In genomic region chr22:30270841-30271240, GRCh38 we compare ENCODE assay signal across 10 cellular contexts. TPM values are rescaled to one million over a fixed set of nuclear protein-coding genes. Genes with fewer than 3 reads are reported as not detected.
DNase-seq lines count a peak whose midpoint lies in the region; ATAC-seq lines count a peak whose summit lies in the region.
"Had no signal": no experiment of that assay in that cellular context is flagged by ENCODE, and none has a peak within 500 bp of the region (broad histone marks: within the 10 kb centered on the region; RNA-seq: fewer than 3 reads in every experiment).

No MANE protein-coding gene starts in this region.

- no peak for ATAC-seq in natural killer cell treated with Interleukin-12 subunit alpha and Interleukin-12 subunit beta and Interleukin-15 and Interleukin-18, amount 100 ng/mL, for 72 hours
- ATAC-seq in HG02840 (IDR thresholded peaks at IDR 0.05; ENCODE audit: low FRiP score, unreplicated experiment) (no peak), GM19351 (IDR thresholded peaks at IDR 0.05; ENCODE audit: unreplicated experiment) (no peak)

- no peaks in the 10 kb centered on the region for H3K36me3 ChIP-seq in BLaER1
- H3K36me3 ChIP-seq: BE2C had no signal

- H3K4me1 Mint-ChIP-seq in natural killer cell treated with Interleukin-12 subunit alpha and Interleukin-12 subunit beta and Interleukin-15 and Interleukin-18, amount 100 ng/mL, for 72 hours (ENCODE audit: low read depth in 2 of 2) = peaks cover 32 to 38% of the 10 kb centered on the region in 2 donors
- H3K4me1 Mint-ChIP-seq in immature natural killer cell = peaks cover 30 to 43% of the 10 kb centered on the region in 2 donors

- H3K9ac ChIP-seq in BLaER1 = peak overlapping the region; percentile 17; the same call in 1 of the 2 replicates

- no peaks in the 10 kb centered on the region for H4K20me1 ChIP-seq in BLaER1

- no peaks in the 10 kb centered on the region for H3K27me3 ChIP-seq in BLaER1
- H3K27me3 ChIP-seq: BE2C had no signal

- H3K4me1 ChIP-seq in BLaER1 = peaks cover 84% of the 10 kb centered on the region
- H3K4me1 ChIP-seq: BE2C had no signal

- H3K4me2 ChIP-seq in BLaER1 = peak overlapping the region; percentile 51

- H3K36me3 Mint-ChIP-seq in natural killer cell treated with Interleukin-12 subunit alpha and Interleukin-12 subunit beta and Interleukin-15 and Interleukin-18, amount 100 ng/mL, for 72 hours = no peaks in the 10 kb centered on the region
- peaks cover 0 to 3% (median 0%) of the 10 kb centered on the region in 3 donors for H3K36me3 Mint-ChIP-seq in immature natural killer cell

- DNase-seq in RPMI7951 (ENCODE audit: low read depth) (peak; percentile 82), fibroblast of peridontal ligament (ENCODE audit: extremely low read depth) (peak; percentile 70), immature natural killer cell (no peak), NCI-H774 (lab: John Stamatoyannopoulos, UW) (no peak)
- no peak for DNase-seq in natural killer cell treated with Interleukin-12 subunit alpha and Interleukin-12 subunit beta and Interleukin-15 and Interleukin-18, amount 100 ng/mL, for 72 hours (ENCODE audit: low spot score)
- DNase-seq: BE2C, occipital lobe had no signal

- H3K4me3 Mint-ChIP-seq in natural killer cell treated with Interleukin-12 subunit alpha and Interleukin-12 subunit beta and Interleukin-15 and Interleukin-18, amount 100 ng/mL, for 72 hours = peak overlapping the region; percentile 11
- H3K4me3 Mint-ChIP-seq in immature natural killer cell = no peak overlapping the region

- peak overlapping the region; percentile 33 to 41 for H3K27ac Mint-ChIP-seq in natural killer cell treated with Interleukin-12 subunit alpha and Interleukin-12 subunit beta and Interleukin-15 and Interleukin-18, amount 100 ng/mL, for 72 hours
- H3K27ac Mint-ChIP-seq in immature natural killer cell = peak overlapping the region in 2 of 6 donors; percentile 46 to 48

- no peak overlapping the region for H3K4me3 ChIP-seq in BLaER1

- peaks cover 0 to 7% of the 10 kb centered on the region in 2 donors for H3K27me3 Mint-ChIP-seq in natural killer cell treated with Interleukin-12 subunit alpha and Interleukin-12 subunit beta and Interleukin-15 and Interleukin-18, amount 100 ng/mL, for 72 hours
- peaks cover 9 to 14% (median 11%) of the 10 kb centered on the region in 3 donors for H3K27me3 Mint-ChIP-seq in immature natural killer cell (ENCODE audit: low read depth in 3 of 3)

- H3K9me3 ChIP-seq in BLaER1 = no peaks in the 10 kb centered on the region
- H3K9me3 ChIP-seq: BE2C had no signal

- no peaks in the 10 kb centered on the region for H3K9me3 Mint-ChIP-seq in natural killer cell treated with Interleukin-12 subunit alpha and Interleukin-12 subunit beta and Interleukin-15 and Interleukin-18, amount 100 ng/mL, for 72 hours
- no peaks in the 10 kb centered on the region for H3K9me3 Mint-ChIP-seq in immature natural killer cell

- H3K27ac ChIP-seq in BLaER1 = peak overlapping the region; percentile 25; the same call in 1 of the 2 replicates

RNA-seq across cellular contexts. Expression of gene OSM, which starts 4.2 kb away (rescaled TPM):
- total RNA-seq in RPMI7951 (2014; rRNA removed; shearing (Covaris generic)) = not detected in 2 replicates
- 10 to 100 TPM; 15.5 to 38.7 TPM for total RNA-seq in natural killer cell treated with Interleukin-12 subunit alpha and Interleukin-12 subunit beta and Interleukin-15 and Interleukin-18, amount 100 ng/mL, for 72 hours
- polyA plus RNA-seq in immature natural killer cell = 10 to 100 TPM in 2 of 3 donors, 1 to 10 TPM in 1; 7.5 to 22.3 (median 16.6) TPM

RNA-seq across cellular contexts. Expression of gene CASTOR1, which starts 18.5 kb away (rescaled TPM):
- total RNA-seq in RPMI7951 (2014; rRNA removed; shearing (Covaris generic)) = 9.6 and 16.6 TPM in 2 replicates
- total RNA-seq in natural killer cell treated with Interleukin-12 subunit alpha and Interleukin-12 subunit beta and Interleukin-15 and Interleukin-18, amount 100 ng/mL, for 72 hours = 1 to 10 TPM; 4.0 to 4.4 TPM
- polyA plus RNA-seq in immature natural killer cell = 10 to 100 TPM in 2 of 3 donors, 1 to 10 TPM in 1; 9.3 to 16.9 (median 11.8) TPM

RNA-seq across cellular contexts. Expression of gene LIF, which starts 24.3 kb away (rescaled TPM):
- total RNA-seq in RPMI7951 (2014; rRNA removed; shearing (Covaris generic)) = 3.1 and 4.1 TPM in 2 replicates
- total RNA-seq in natural killer cell treated with Interleukin-12 subunit alpha and Interleukin-12 subunit beta and Interleukin-15 and Interleukin-18, amount 100 ng/mL, for 72 hours = 100 to 1,000 TPM in 1 of 2 donors, 10 to 100 TPM in 1; 63.3 to 125 TPM
- 1 to 10 TPM in 1 of 3 donors, under 1 TPM in 1, not detected in 1; 0.29 to 1.0 TPM for polyA plus RNA-seq in immature natural killer cell
- total RNA-seq: occipital lobe had no signal

RNA-seq across cellular contexts. Expression of gene TBC1D10A, which starts 55.9 kb away (rescaled TPM):
- 18.5 and 23.2 TPM in 2 replicates for total RNA-seq in RPMI7951 (2014; rRNA removed; shearing (Covaris generic))
- total RNA-seq in natural killer cell treated with Interleukin-12 subunit alpha and Interleukin-12 subunit beta and Interleukin-15 and Interleukin-18, amount 100 ng/mL, for 72 hours = 10 to 100 TPM; 13.9 to 28.3 TPM
- polyA plus RNA-seq in immature natural killer cell = 10 to 100 TPM; 46.2 to 59.9 (median 49.2) TPM

Comparison
In these comparisons a context has a peak if more than half of its experiments do, and no peak if none do; other contexts are left out.
1. DNase-seq: peak in RPMI7951 (single experiment) and fibroblast of peridontal ligament (single experiment); none in natural killer cell treated with Interleukin-12 subunit alpha and Interleukin-12 subunit beta and Interleukin-15 and Interleukin-18, amount 100 ng/mL, for 72 hours (single experiment), immature natural killer cell (0 of 3) and NCI-H774 (single experiment).
2. RNA of gene OSM, which starts 4.2 kb away (total RNA-seq): 15.5 to 38.7 TPM in natural killer cell treated with Interleukin-12 subunit alpha and Interleukin-12 subunit beta and Interleukin-15 and Interleukin-18, amount 100 ng/mL, for 72 hours; not detected in RPMI7951; every median in the first group is over 10 times any median in the second.
3. RNA of gene LIF, which starts 24.3 kb away (total RNA-seq): 63.3 to 125 TPM in natural killer cell treated with Interleukin-12 subunit alpha and Interleukin-12 subunit beta and Interleukin-15 and Interleukin-18, amount 100 ng/mL, for 72 hours; 3.1 to 4.1 TPM in RPMI7951; every median in the first group is over 10 times any median in the second.